In the genomic region with DNA sequence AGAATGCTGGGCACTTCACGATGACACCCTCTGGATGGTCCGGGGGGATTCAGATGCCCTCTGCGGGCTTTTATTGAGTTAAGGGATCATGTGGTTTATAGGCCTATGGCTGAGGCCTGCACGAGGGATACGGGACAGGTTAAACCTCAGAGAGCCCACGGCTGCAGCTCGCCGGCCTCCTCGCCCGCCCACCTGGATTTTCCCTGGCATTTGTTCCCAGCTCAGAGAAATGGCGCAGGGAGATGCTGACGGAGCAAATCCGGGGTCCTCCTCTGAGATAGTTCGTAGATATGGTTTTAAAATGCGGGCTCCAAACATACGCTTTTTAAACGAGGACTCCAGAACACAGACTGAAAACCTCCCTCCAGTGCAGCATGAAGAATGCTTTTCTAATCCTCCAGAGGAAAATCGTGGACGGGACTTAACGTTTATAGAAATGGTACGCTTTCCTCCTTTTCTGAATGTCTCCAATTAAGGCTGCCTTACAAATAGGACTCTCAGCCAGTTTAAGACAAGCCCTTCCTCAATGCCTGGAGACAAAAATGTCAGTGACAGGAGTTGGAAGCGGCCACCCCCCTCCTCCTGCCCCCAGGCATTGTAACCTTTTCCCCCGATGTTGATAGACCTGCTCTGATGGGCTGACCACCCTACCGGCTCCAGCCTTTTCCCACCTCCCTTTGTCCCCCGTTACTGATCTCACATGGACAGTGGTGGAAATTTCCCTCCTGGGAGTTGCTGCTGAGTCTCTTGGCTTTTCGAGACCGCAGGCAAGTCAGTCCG, we compare ENCODE assay signal across 10 cellular contexts. TPM values are rescaled to one million over a fixed set of nuclear protein-coding genes. Genes with fewer than 3 reads are reported as not detected.
A peak's percentile ranks its signal among the peaks of the same experiment; 100 is the strongest.
DNase-seq lines count a peak whose midpoint lies in the region; ATAC-seq lines count a peak whose summit lies in the region.
"Had no signal": no experiment of that assay in that cellular context is flagged by ENCODE, and none has a peak within 500 bp of the region (broad histone marks: within the 10 kb centered on the region; RNA-seq: fewer than 3 reads in every experiment).

No MANE protein-coding gene starts in this region.

- peak overlapping the region; percentile 55 for H3K4me3 Mint-ChIP-seq in activated naive CD8-positive, alpha-beta T cell treated with anti-CD3 and anti-CD28 coated beads for 36 hours

- peak overlapping the region; percentile 42 for H3K27ac ChIP-seq in substantia nigra (ENCODE audit: low read depth, low read length, poor library complexity, severe bottlenecking)
- H3K27ac ChIP-seq: brain microvascular endothelial cell had no signal

- H3K27me3 Mint-ChIP-seq in activated naive CD8-positive, alpha-beta T cell treated with anti-CD3 and anti-CD28 coated beads for 36 hours, result no peaks in the 10 kb centered on the region

- DNase-seq in activated effector memory CD4-positive, alpha-beta T cell treated with anti-CD3 and anti-CD28 coated beads, Interleukin-2, amount 50 U/mL, for 16 hours, result peak; percentile 50
- DNase-seq in activated effector memory CD4-positive, alpha-beta T cell treated with Interleukin-2 at 50 U/mL for 16 hours, result no peak
- DNase-seq in activated naive CD8-positive, alpha-beta T cell treated with anti-CD3 and anti-CD28 coated beads for 36 hours, result no peak
- DNase-seq in mesenteric fat pad (ENCODE audit: low spot score), result peak; percentile 57
- DNase-seq in substantia nigra (lab: John Stamatoyannopoulos, UW), result no peak
- no peak for DNase-seq in HK-2 (ENCODE audit: unreplicated experiment)
- no peak for DNase-seq in left lobe of liver (ENCODE audit: low spot score)
- no peak for DNase-seq in stimulated activated CD4-positive, alpha-beta T cell treated with anti-CD3 and anti-CD28 coated beads, Interleukin-4, amount 100 ng/mL, for 24 hours
- DNase-seq: brain microvascular endothelial cell, NCI-H1694 had no signal

- peaks cover 88% of the 10 kb centered on the region for H3K4me1 Mint-ChIP-seq in activated naive CD8-positive, alpha-beta T cell treated with anti-CD3 and anti-CD28 coated beads for 36 hours

- peak overlapping the region; percentile 76 for H3K27ac Mint-ChIP-seq in activated naive CD8-positive, alpha-beta T cell treated with anti-CD3 and anti-CD28 coated beads for 36 hours

- no peak for ATAC-seq in left lobe of liver

- no peaks in the 10 kb centered on the region for H3K9me3 Mint-ChIP-seq in activated naive CD8-positive, alpha-beta T cell treated with anti-CD3 and anti-CD28 coated beads for 36 hours

- H3K36me3 Mint-ChIP-seq in activated naive CD8-positive, alpha-beta T cell treated with anti-CD3 and anti-CD28 coated beads for 36 hours, result peaks cover 84% of the 10 kb centered on the region

RNA-seq across cellular contexts. Expression of gene CCND2, which starts 16.6 kb away (rescaled TPM):
- 100 to 1,000 TPM; 749 TPM for total RNA-seq in activated naive CD8-positive, alpha-beta T cell treated with anti-CD3 and anti-CD28 coated beads for 36 hours
- total RNA-seq in mesenteric fat pad, result 93.0 TPM
- total RNA-seq in left lobe of liver, result 3.5 TPM

RNA-seq across cellular contexts. Expression of gene TIGAR, which starts 30.8 kb away (rescaled TPM):
- total RNA-seq in activated naive CD8-positive, alpha-beta T cell treated with anti-CD3 and anti-CD28 coated beads for 36 hours, result 10 to 100 TPM; 14.0 to 15.8 TPM
- total RNA-seq in mesenteric fat pad (13.8 TPM), left lobe of liver (3.0 TPM)

Comparison
In these comparisons a context has a peak if more than half of its experiments do, and no peak if none do; other contexts are left out.
1. DNase-seq: peak in activated effector memory CD4-positive, alpha-beta T cell treated with anti-CD3 and anti-CD28 coated beads, Interleukin-2, amount 50 U/mL, for 16 hours (single experiment) and mesenteric fat pad (single experiment); none in activated effector memory CD4-positive, alpha-beta T cell treated with Interleukin-2 at 50 U/mL for 16 hours (single experiment), activated naive CD8-positive, alpha-beta T cell treated with anti-CD3 and anti-CD28 coated beads for 36 hours (single experiment), substantia nigra (0 of 49), HK-2 (single experiment), left lobe of liver (single experiment) and stimulated activated CD4-positive, alpha-beta T cell treated with anti-CD3 and anti-CD28 coated beads, Interleukin-4, amount 100 ng/mL, for 24 hours (single experiment).
2. RNA of gene CCND2, which starts 16.6 kb away (total RNA-seq): 749 TPM in activated naive CD8-positive, alpha-beta T cell treated with anti-CD3 and anti-CD28 coated beads for 36 hours and 93.0 TPM in mesenteric fat pad (single experiment); 3.5 TPM in left lobe of liver (single experiment); every median in the first group is over 10 times any median in the second.